In genomic region chr2:229715895-229716507, GRCh38 we compare ENCODE assay signal across 8 cellular contexts. TPM values are rescaled to one million over a fixed set of nuclear protein-coding genes. Genes with fewer than 3 reads are reported as not detected.
DNase-seq lines count a peak whose midpoint lies in the region; ATAC-seq and TF ChIP-seq lines count a peak whose summit lies in the region.

No MANE protein-coding gene starts in this region.

- no peaks in the 10 kb centered on the region for H3K9me3 ChIP-seq in liver (ENCODE audit: control insufficient read depth in 4 of 4, low read length in 3 of 4)

- H3K9me3 Mint-ChIP-seq in CD14-positive monocyte = peaks cover 0 to 15% (median 1%) of the 10 kb centered on the region in 7 donors

- 22% methylated on average over 4 of the region's 4 CpGs for WGBS in liver

- no peak overlapping the region for H3K4me3 ChIP-seq in HFF-Myc (replicated peaks; ENCODE audit: low read depth, low read length)
- no peak overlapping the region for H3K4me3 ChIP-seq in liver (ENCODE audit: low read depth in 1 of 3, low read length in 3 of 3)

- H3K4me1 ChIP-seq in liver (ENCODE audit: control insufficient read depth in 4 of 4, insufficient read depth in 4 of 4, low read length in 3 of 4) = peaks cover 13 to 21% (median 17%) of the 10 kb centered on the region in 4 donors

- no peak for DNase-seq in CD14-positive monocyte (ENCODE audit: low spot score)
- no peak for DNase-seq in HFF-Myc (ENCODE audit: extremely low read depth, low read depth)
- peak; percentile 73 for DNase-seq in NCI-H748 treated with DMSO at 0.1 percent for 48 hours (lab: John Stamatoyannopoulos, UW)
- DNase-seq in amniotic epithelial cell (ENCODE audit: low read depth) = peak; percentile 20

- no peak overlapping the region for H3K27ac ChIP-seq in liver (ENCODE audit: low read depth in 1 of 2, low read length in 2 of 2)

- H3K27me3 Mint-ChIP-seq in CD14-positive monocyte (ENCODE audit: low read depth in 3 of 3) = peaks cover 50 to 74% (median 72%) of the 10 kb centered on the region in 3 donors

- peak overlapping the region in 1 of 2 donors; percentile 56 for H3K4me3 Mint-ChIP-seq in CD14-positive monocyte

- TF ChIP-seq RAD21 in liver (IDR thresholded peaks at IDR 0.05) = peak; percentile 36 to 60

- H3K9ac ChIP-seq in liver (ENCODE audit: low read depth in 1 of 2, low read length in 2 of 2) = no peak overlapping the region

- TF ChIP-seq CTCF in CD14-positive monocyte (IDR thresholded peaks at IDR 0.05) = peak; percentile 44
- peak; percentile 57 for TF ChIP-seq CTCF in HFF-Myc (IDR thresholded peaks at IDR 0.05; ENCODE audit: low read depth, low read length, missing control alignments)
- TF ChIP-seq CTCF in liver (IDR thresholded peaks at IDR 0.05; ENCODE audit: low read depth, low read length, missing input control) = peak; percentile 13

- intact Hi-C loops in CD14-positive monocyte (cut with micrococcal nuclease) = no loop called here

- peaks cover 5% of the 10 kb centered on the region for H3K4me1 Mint-ChIP-seq in CD14-positive monocyte

- H3K27ac Mint-ChIP-seq in CD14-positive monocyte = peak overlapping the region in 1 of 7 donors; percentile 40

- H3K36me3 ChIP-seq in liver (ENCODE audit: control insufficient read depth in 4 of 4, insufficient read depth in 3 of 4, low read depth in 1 of 4, low read length in 3 of 4) = no peaks in the 10 kb centered on the region

- no peak for ATAC-seq in GM18873 (IDR thresholded peaks at IDR 0.05; ENCODE audit: low FRiP score, unreplicated experiment)
- no peak for ATAC-seq in HG02623 (IDR thresholded peaks at IDR 0.05; ENCODE audit: unreplicated experiment)
- no peak for ATAC-seq in HG03196 (IDR thresholded peaks at IDR 0.05; ENCODE audit: unreplicated experiment)

- H3K27me3 ChIP-seq in liver (ENCODE audit: control insufficient read depth in 4 of 4, insufficient read depth in 4 of 4, low read length in 3 of 4) = peaks cover 3 to 12% (median 8%) of the 10 kb centered on the region in 4 donors

- H3K36me3 Mint-ChIP-seq in CD14-positive monocyte = peaks cover 0 to 2% of the 10 kb centered on the region in 2 donors

TF ChIP-seq in liver, 16 proteins besides CTCF, POLR2A, EP300 and RAD21:
- TF ChIP-seq FOXA2 (IDR thresholded peaks at IDR 0.05) = no peak
- TF ChIP-seq YY1 (IDR thresholded peaks at IDR 0.05) = no peak
- TF ChIP-seq HNF4A (conservative IDR thresholded peaks at IDR 0.05) = no peak

RNA-seq across cellular contexts. Expression of gene DNER, which starts 1.6 kb away (rescaled TPM):
- under 1 TPM; 0.12 to 0.16 TPM for polyA plus RNA-seq in CD14-positive monocyte
- total RNA-seq in liver = not detected
- polyA plus RNA-seq in liver = under 1 TPM in 1 of 2 donors, not detected in 1; 0.01 TPM

Comparison
In these comparisons a context has a peak if more than half of its experiments do, and no peak if none do; other contexts are left out.
1. DNase-seq: peak in NCI-H748 treated with DMSO at 0.1 percent for 48 hours (single experiment) and amniotic epithelial cell (single experiment); none in CD14-positive monocyte (single experiment) and HFF-Myc (single experiment).
2. Peak in every context shown above with its lines, with median percentiles within 50 percentile points of each other: CTCF ChIP-seq.